ENCODE assay signal across 8 cellular contexts in genomic region chr5:96661841-96662724, GRCh38. TPM values are rescaled to one million over a fixed set of nuclear protein-coding genes. Genes with fewer than 3 reads are reported as not detected.
A peak's percentile ranks its signal among the peaks of the same experiment; 100 is the strongest.
DNase-seq lines count a peak whose midpoint lies in the region; ATAC-seq and TF ChIP-seq lines count a peak whose summit lies in the region.

Gene CAST, plus strand, starts transcription at chr5:96662376. Its CDS starts 47 bp downstream, at chr5:96662423.

- peak within 1 kb of the TSS; percentile 80 for H2AFZ ChIP-seq in trophoblast cell (ENCODE audit: insufficient read depth, low read length, poor library complexity)

- H3K27ac ChIP-seq in trophoblast cell (ENCODE audit: low read depth, low read length): peak within 1 kb of the TSS; percentile 86

- H2BK12ac ChIP-seq in trophoblast cell (ENCODE audit: low read length): peak within 1 kb of the TSS; percentile 76

- peaks cover 5 to 12% of the 10 kb centered on the region in 2 experiments for H3K4me1 ChIP-seq in trophoblast cell (ENCODE audit: control insufficient read depth in 1 of 2, insufficient read depth in 2 of 2, low read length in 2 of 2)

- H3K27me3 Mint-ChIP-seq in activated naive CD8-positive, alpha-beta T cell: no peaks in the 10 kb centered on the region
- H3K27me3 Mint-ChIP-seq in type B pancreatic cell: peaks cover 17% of the 10 kb centered on the region

- H3K9me3 Mint-ChIP-seq in activated naive CD8-positive, alpha-beta T cell (ENCODE audit: low read depth): no peaks in the 10 kb centered on the region
- peaks cover 3% of the 10 kb centered on the region for H3K9me3 Mint-ChIP-seq in type B pancreatic cell

- peak within 1 kb of the TSS; percentile 57 for H3K4me2 ChIP-seq in trophoblast cell (ENCODE audit: low read length)

- DNase-seq in DMS 273 treated with DMSO at 0.1 percent for 48 hours (lab: John Stamatoyannopoulos, UW) (peak; percentile 71), HT1080 (ENCODE audit: low read depth) (peak; percentile 96), head of caudate nucleus (peak; percentile 39 to 81 (median 68)), trophoblast cell (peak; percentile 86), type B pancreatic cell (ENCODE audit: extremely low spot score, unreplicated experiment) (peak; percentile 81)

- H4K12ac ChIP-seq in trophoblast cell (ENCODE audit: low read depth, low read length): peak within 1 kb of the TSS; percentile 54

- H2BK120ac ChIP-seq in trophoblast cell (ENCODE audit: insufficient read depth, low read length, poor library complexity): peak within 1 kb of the TSS; percentile 65

- ATAC-seq in GM21367 (IDR thresholded peaks at IDR 0.05; ENCODE audit: unreplicated experiment): peak; percentile 60
- ATAC-seq in SK-N-SH treated with all-trans-retinoic acid at 6 μM for 48 hours: peak; percentile 86

- peaks cover 4% of the 10 kb centered on the region for H3K79me2 ChIP-seq in trophoblast cell (ENCODE audit: control insufficient read depth, insufficient read depth, low read length, poor library complexity)

- H3K9me3 ChIP-seq in trophoblast cell (ENCODE audit: insufficient read depth, low read depth, low read length): no peaks in the 10 kb centered on the region

- peak within 1 kb of the TSS; percentile 73 for H3K4ac ChIP-seq in trophoblast cell (ENCODE audit: low read depth, low read length)

- peaks cover 31% of the 10 kb centered on the region for H3K4me1 Mint-ChIP-seq in activated naive CD8-positive, alpha-beta T cell (ENCODE audit: low read depth)
- H3K4me1 Mint-ChIP-seq in type B pancreatic cell (ENCODE audit: unreplicated experiment): peaks cover 36% of the 10 kb centered on the region

- peak within 1 kb of the TSS; percentile 93 for H3K27ac Mint-ChIP-seq in activated naive CD8-positive, alpha-beta T cell
- H3K27ac Mint-ChIP-seq in type B pancreatic cell: peak within 1 kb of the TSS; percentile 97

- H3K4me3 ChIP-seq in trophoblast cell (ENCODE audit: low read depth, low read length): peak within 1 kb of the TSS; percentile 75

- peak within 1 kb of the TSS; percentile 88 for H2BK5ac ChIP-seq in trophoblast cell (ENCODE audit: low read depth, low read length, poor library complexity)

- peaks cover 17% of the 10 kb centered on the region for H3K79me1 ChIP-seq in trophoblast cell (ENCODE audit: low read length)

- no peaks in the 10 kb centered on the region for H3K36me3 Mint-ChIP-seq in activated naive CD8-positive, alpha-beta T cell
- no peaks in the 10 kb centered on the region for H3K36me3 Mint-ChIP-seq in type B pancreatic cell

- H3K23ac ChIP-seq in trophoblast cell (ENCODE audit: low read length): no peak within 1 kb of the TSS

- no peaks in the 10 kb centered on the region for H3K27me3 ChIP-seq in trophoblast cell (ENCODE audit: insufficient read depth, low read length)

- H3K4me3 Mint-ChIP-seq in activated naive CD8-positive, alpha-beta T cell: peak within 1 kb of the TSS; percentile 94
- H3K4me3 Mint-ChIP-seq in type B pancreatic cell: peak within 1 kb of the TSS; percentile 96

- peak within 1 kb of the TSS; percentile 77 for H4K8ac ChIP-seq in trophoblast cell (ENCODE audit: low read depth, low read length)

- peak within 1 kb of the TSS; percentile 71 for H3K14ac ChIP-seq in trophoblast cell (ENCODE audit: low read length)

- H3K9ac ChIP-seq in trophoblast cell (ENCODE audit: low read length): peak within 1 kb of the TSS; percentile 91

- no peak for TF ChIP-seq CTCF in type B pancreatic cell (conservative IDR thresholded peaks at IDR 0.05)

- H2AK5ac ChIP-seq in trophoblast cell (ENCODE audit: low read length): peak within 1 kb of the TSS; percentile 60

- peak within 1 kb of the TSS; percentile 95 for H4K91ac ChIP-seq in trophoblast cell (ENCODE audit: low read depth, low read length)

- intact Hi-C loops in head of caudate nucleus (cut with DNase I): no loop called here

- no CpG with 5 or more reads among the region's 77 CpGs for WGBS in trophoblast cell (ENCODE audit: extremely low coverage, insufficient coverage, insufficient read length)

- H3K18ac ChIP-seq in trophoblast cell (ENCODE audit: low read length): peak within 1 kb of the TSS; percentile 91

- H3K36me3 ChIP-seq in trophoblast cell (ENCODE audit: control insufficient read depth in 1 of 2, insufficient read depth in 2 of 2, low read length in 2 of 2): no peaks in the 10 kb centered on the region

TF ChIP-seq in SK-N-SH treated with all-trans-retinoic acid at 6 μM for 48 hours, 23 proteins besides CTCF, POLR2A, EP300 and RAD21:
- no peak for TF ChIP-seq TCF4 (CRISPR knock-in tag; IDR thresholded peaks at IDR 0.05; ENCODE audit: borderline replicate concordance)
- TF ChIP-seq CSRNP3 (CRISPR knock-in tag; IDR thresholded peaks at IDR 0.05): no peak
- TF ChIP-seq PATZ1 (CRISPR knock-in tag; IDR thresholded peaks at IDR 0.05; ENCODE audit: borderline replicate concordance): no peak
- no peak for TF ChIP-seq POU6F1 (CRISPR knock-in tag; IDR thresholded peaks at IDR 0.05; ENCODE audit: borderline replicate concordance, low read depth)
- TF ChIP-seq ZNF565 (CRISPR knock-in tag; conservative IDR thresholded peaks at IDR 0.05; ENCODE audit: low read depth): no peak
- no peak for TF ChIP-seq CREB5 (CRISPR knock-in tag; IDR thresholded peaks at IDR 0.05; ENCODE audit: low read depth)

RNA-seq across cellular contexts. Expression of gene CAST, which starts in this region (rescaled TPM):
- 110 and 123 TPM in 2 replicates for total RNA-seq in HT1080 (2014; rRNA removed; shearing (Covaris generic))
- polyA plus RNA-seq in HT1080 (2015; cell fraction: cytosol; rRNA removed): 133 and 171 TPM in 2 replicates
- polyA plus RNA-seq in HT1080 (2015; cell fraction: nucleus; rRNA removed): 177 and 204 TPM in 2 replicates
- 174 and 186 TPM in 2 replicates for polyA plus RNA-seq in trophoblast cell (2013)
- total RNA-seq in type B pancreatic cell (ENCODE audit: low replicate concordance): 239 and 388 TPM in 2 replicates

Comparison
In these comparisons a context has a peak if more than half of its experiments do, and no peak if none do; other contexts are left out.
1. Peak in every context shown above with its lines: DNase-seq, ATAC-seq, H3K4me3 ChIP-seq and H3K27ac ChIP-seq.